In genomic region chr19:14048439-14049153, GRCh38 we compare ENCODE assay signal across 8 cellular contexts. TPM values are rescaled to one million over a fixed set of nuclear protein-coding genes. Genes with fewer than 3 reads are reported as not detected.
DNase-seq lines count a peak whose midpoint lies in the region; ATAC-seq and TF ChIP-seq lines count a peak whose summit lies in the region.

No MANE protein-coding gene starts in this region.

- peaks cover 5% of the 10 kb centered on the region; the same call in 1 of the 2 replicates for H3K36me3 Mint-ChIP-seq in HFFc6 (ENCODE audit: low read depth)

- in situ Hi-C loops in astrocyte of the cerebellum (cut with HindIII; ENCODE audit: low sequenced_read_pairs), result no loop called here

- no peak for ATAC-seq in HG03280 (IDR thresholded peaks at IDR 0.05; ENCODE audit: unreplicated experiment)

- TF ChIP-seq CTCF in HFFc6 (IDR thresholded peaks at IDR 0.05) (peak; percentile 87), astrocyte of the cerebellum (IDR thresholded peaks at IDR 0.05; ENCODE audit: low read depth, low read length, missing control alignments) (peak; percentile 87)

- H3K4me3 ChIP-seq in astrocyte of the cerebellum (ENCODE audit: low read depth, low read length), result no peak overlapping the region

- H3K4me1 Mint-ChIP-seq in HFFc6 (ENCODE audit: low read depth), result no peaks in the 10 kb centered on the region

- H3K4me3 Mint-ChIP-seq in HFFc6, result no peak overlapping the region

- peak; percentile 84 for DNase-seq in CD1c-positive myeloid dendritic cell (ENCODE audit: extremely low spot score)
- peak; percentile 11 for DNase-seq in HFFc6
- peak; percentile 44 for DNase-seq in T1000 (lab: John Stamatoyannopoulos, UW)
- DNase-seq in astrocyte of the cerebellum (ENCODE audit: low read depth), result no peak
- DNase-seq in kidney tubule cell (ENCODE audit: low spot score), result peak; percentile 32
- peak; percentile 47 to 67 for DNase-seq in stimulated activated CD8-positive, alpha-beta memory T cell treated with anti-CD3 and anti-CD28 coated beads, Interleukin-15, amount 100 ng/mL, for 4 hours (ENCODE audit: low read depth in 2 of 2)
- no peak for DNase-seq in DMS114 treated with DMSO at 0.1 percent for 48 hours (lab: John Stamatoyannopoulos, UW; ENCODE audit: unreplicated experiment)

- H3K27ac Mint-ChIP-seq in HFFc6, result no peak overlapping the region

- no peaks in the 10 kb centered on the region for H3K9me3 Mint-ChIP-seq in HFFc6

- no peaks in the 10 kb centered on the region for H3K27me3 Mint-ChIP-seq in HFFc6 (ENCODE audit: insufficient read depth)

RNA-seq across cellular contexts. Expression of gene PALM3, which starts 13.3 kb away (rescaled TPM):
- total RNA-seq in HFFc6 (2021; fragmentation: NEBNext Ultra II Directional; extraction: Animal tissue kit (Norgen Biotek cat#: 25700)), result 1 to 10 TPM; 1.2 to 4.0 (median 2.8) TPM

RNA-seq across cellular contexts. Expression of gene IL27RA, which starts 17.0 kb away (rescaled TPM):
- 1 to 10 TPM; 4.7 to 6.1 (median 5.1) TPM for total RNA-seq in HFFc6 (2021; fragmentation: NEBNext Ultra II Directional; extraction: Animal tissue kit (Norgen Biotek cat#: 25700))

RNA-seq across cellular contexts. Expression of gene RLN3, which starts 20.6 kb away (rescaled TPM):
- total RNA-seq in HFFc6 (2021; fragmentation: NEBNext Ultra II Directional; extraction: Animal tissue kit (Norgen Biotek cat#: 25700)), result not detected

RNA-seq across cellular contexts. Expression of gene MISP3, which starts 24.0 kb away (rescaled TPM):
- 1 to 10 TPM in 2 of 6 experiments, under 1 TPM in 4; 0.62 to 1.2 (median 0.88) TPM for total RNA-seq in HFFc6 (2021; fragmentation: NEBNext Ultra II Directional; extraction: Animal tissue kit (Norgen Biotek cat#: 25700))

RNA-seq across cellular contexts. Expression of gene C19orf67, which starts 37.0 kb away (rescaled TPM):
- total RNA-seq in HFFc6 (2021; fragmentation: NEBNext Ultra II Directional; extraction: Animal tissue kit (Norgen Biotek cat#: 25700)), result not detected

Comparison
In these comparisons a context has a peak if more than half of its experiments do, and no peak if none do; other contexts are left out.
1. DNase-seq: peak in CD1c-positive myeloid dendritic cell (single experiment), HFFc6 (single experiment), T1000 (single experiment), kidney tubule cell (single experiment) and stimulated activated CD8-positive, alpha-beta memory T cell treated with anti-CD3 and anti-CD28 coated beads, Interleukin-15, amount 100 ng/mL, for 4 hours (2 of 2); none in astrocyte of the cerebellum (single experiment) and DMS114 treated with DMSO at 0.1 percent for 48 hours (single experiment).